In genomic region chr5:65721050-65721774, GRCh38 we compare ENCODE assay signal across 8 cellular contexts. TPM values are rescaled to one million over a fixed set of nuclear protein-coding genes. Genes with fewer than 3 reads are reported as not detected.
DNase-seq lines count a peak whose midpoint lies in the region; ATAC-seq and TF ChIP-seq lines count a peak whose summit lies in the region.

No MANE protein-coding gene starts in this region.

- no peak overlapping the region for H3K27ac Mint-ChIP-seq in WTC11
- H3K27ac Mint-ChIP-seq in effector memory CD8-positive, alpha-beta T cell: peak overlapping the region in 1 of 2 donors; percentile 92

- CTCF ChIA-PET in HEK293T (lab: Yijun Ruan, JAX) (no interaction called here), WTC11 (lab: Charles Lee) (interaction anchor here (0.7 to 2.0 kb wide), 4 partner anchors 22 to 910 kb away, joined by 3 to 4 read pairs (median 3); no protein-coding TSS in a partner anchor)

- H3K4me3 Mint-ChIP-seq in WTC11: peak overlapping the region; percentile 80
- peak overlapping the region; percentile 91 to 94 for H3K4me3 Mint-ChIP-seq in effector memory CD8-positive, alpha-beta T cell

- no peaks in the 10 kb centered on the region for H3K9me3 Mint-ChIP-seq in WTC11
- no peaks in the 10 kb centered on the region for H3K9me3 Mint-ChIP-seq in effector memory CD8-positive, alpha-beta T cell

- POLR2A ChIA-PET in HEK293T (lab: Yijun Ruan, JAX): interaction anchor here (1.0 to 1.8 kb wide), 5 partner anchors 10 to 207 kb away, joined by 3 to 6 read pairs (median 4); partner anchors contain the start of gene ERBIN
- POLR2A ChIA-PET in WTC11 (lab: Charles Lee): interaction anchor here (0.6 to 1.4 kb wide), 3 partner anchors 14 to 188 kb away, joined by 3 to 4 read pairs (median 4); no protein-coding TSS in a partner anchor

- TF ChIP-seq CTCF in WTC11 (IDR thresholded peaks at IDR 0.05): no peak
- TF ChIP-seq CTCF in lower leg skin (IDR thresholded peaks at IDR 0.05): no peak

- intact Hi-C loops in lower leg skin (cut with DNase I; ENCODE audit: low total_unique reads): no loop called here

- H3K4me3 ChIP-seq in lower leg skin (ENCODE audit: low read depth, poor library complexity, severe bottlenecking): peak overlapping the region; percentile 99

- H3K36me3 Mint-ChIP-seq in WTC11: peaks cover 4% of the 10 kb centered on the region; the same call in 1 of the 2 replicates
- no peaks in the 10 kb centered on the region for H3K36me3 Mint-ChIP-seq in effector memory CD8-positive, alpha-beta T cell (ENCODE audit: insufficient read depth)

- TF ChIP-seq POLR2A in lower leg skin (IDR thresholded peaks at IDR 0.05): no peak

- WGBS in lower leg skin, 2 donors: 3 to 4% methylated on average over 19 of the region's 19 CpGs

- peak; percentile 9 for ATAC-seq in WTC11
- ATAC-seq in effector memory CD8-positive, alpha-beta T cell (replicated peaks): peak; percentile 23

- DNase-seq in NCI-H2029 (lab: John Stamatoyannopoulos, UW): peak; percentile 17
- DNase-seq in NCI-H2029 treated with DMSO at 0.1 percent for 48 hours (lab: John Stamatoyannopoulos, UW): no peak
- peak; percentile 51 for DNase-seq in HEK293T (ENCODE audit: extremely low spot score)
- DNase-seq in NCI-H1105 treated with DMSO at 0.1 percent for 48 hours (lab: John Stamatoyannopoulos, UW): peak; percentile 48
- peak; percentile 19 for DNase-seq in WTC11 (ENCODE audit: low spot score)
- DNase-seq in effector memory CD8-positive, alpha-beta T cell: peak in 1 of 3 experiments; percentile 5
- peak; percentile 43 to 93 for DNase-seq in lower leg skin (ENCODE audit: low spot score in 2 of 2)
- peak; percentile 45 for DNase-seq in stromal cell of bone marrow (ENCODE audit: low read depth)

- peaks cover 22% of the 10 kb centered on the region for H3K4me1 Mint-ChIP-seq in WTC11
- peaks cover 21 to 25% of the 10 kb centered on the region in 2 donors for H3K4me1 Mint-ChIP-seq in effector memory CD8-positive, alpha-beta T cell (ENCODE audit: low read depth in 2 of 2)

- H3K27me3 Mint-ChIP-seq in WTC11 (ENCODE audit: low read depth): no peaks in the 10 kb centered on the region
- no peaks in the 10 kb centered on the region for H3K27me3 Mint-ChIP-seq in effector memory CD8-positive, alpha-beta T cell

TF ChIP-seq in HEK293T, 16 proteins besides CTCF, POLR2A, EP300 and RAD21:
- TF ChIP-seq SP1 (IDR thresholded peaks at IDR 0.05) (no peak), ARNT (IDR thresholded peaks at IDR 0.05) (no peak), TARDBP (IDR thresholded peaks at IDR 0.05) (no peak), L3MBTL2 (conservative IDR thresholded peaks at IDR 0.05) (no peak), SUZ12 (IDR thresholded peaks at IDR 0.05) (no peak), ZNF384 (IDR thresholded peaks at IDR 0.05) (no peak), FOXM1 (IDR thresholded peaks at IDR 0.05; ENCODE audit: borderline replicate concordance) (no peak), ELF4 (IDR thresholded peaks at IDR 0.05) (no peak), BHLHE40 (IDR thresholded peaks at IDR 0.05; ENCODE audit: borderline replicate concordance) (no peak), FOXA1 (IDR thresholded peaks at IDR 0.05) (no peak), CTBP1 (IDR thresholded peaks at IDR 0.05; ENCODE audit: borderline replicate concordance) (no peak), LEF1 (IDR thresholded peaks at IDR 0.05; ENCODE audit: borderline replicate concordance) (no peak), FOXK2 (IDR thresholded peaks at IDR 0.05) (no peak), NFRKB (IDR thresholded peaks at IDR 0.05) (no peak), HDGF (IDR thresholded peaks at IDR 0.05; ENCODE audit: borderline replicate concordance) (no peak), PKNOX1 (IDR thresholded peaks at IDR 0.05) (no peak; the same call in 1 of the 2 replicates)

TF ChIP-seq in WTC11, 78 proteins besides CTCF, POLR2A, EP300 and RAD21:
- TF ChIP-seq ZNF396 (CRISPR knock-in tag; IDR thresholded peaks at IDR 0.05; ENCODE audit: borderline replicate concordance) (no peak), PRRX2 (CRISPR knock-in tag; IDR thresholded peaks at IDR 0.05) (no peak), CREM (CRISPR knock-in tag; IDR thresholded peaks at IDR 0.05) (0 out of 2 replicates have a peak, but pooled peaks have one; percentile 16)

RNA-seq across cellular contexts. Expression of gene SGTB, which starts 0.7 kb away (rescaled TPM):
- total RNA-seq in WTC11 (2021): 11.8 to 13.5 TPM (median 12.7 TPM) in 3 replicates
- 1 to 10 TPM; 5.8 to 6.4 (median 6.0) TPM for total RNA-seq in lower leg skin

RNA-seq across cellular contexts. Expression of gene NLN, which starts 0.8 kb away (rescaled TPM):
- total RNA-seq in WTC11 (2021) (140 to 163 TPM (median 141 TPM) in 3 replicates), lower leg skin (10 to 100 TPM; 14.0 to 18.8 (median 16.4) TPM)
